ENCODE assay signal across 25 cellular contexts in the genomic region with DNA sequence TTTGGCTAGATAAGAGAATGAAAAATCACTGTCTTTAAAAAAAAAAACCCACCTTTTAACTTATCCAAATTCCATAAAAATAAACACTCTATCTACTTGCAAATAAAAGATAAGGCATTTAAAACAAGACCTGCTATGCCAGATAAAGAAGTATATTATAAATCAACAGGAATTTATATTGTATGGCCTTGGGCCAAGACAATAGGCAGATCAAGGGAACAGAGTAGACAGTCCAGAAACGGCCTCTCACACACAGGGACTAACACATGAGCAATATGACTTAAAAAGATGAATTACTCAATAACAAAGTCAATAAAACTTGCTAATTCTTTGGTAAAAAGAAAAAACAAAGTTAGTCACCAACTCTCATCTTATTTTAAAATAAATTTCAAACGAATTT.
"Had no signal": no experiment of that assay in that cellular context is flagged by ENCODE, and none has a peak within 500 bp of the region (broad histone marks: within the 10 kb centered on the region; RNA-seq: fewer than 3 reads in every experiment).

No MANE protein-coding gene starts in this region.

- H3K27me3 ChIP-seq: SJSA1 had no signal

- H3K9me3 Mint-ChIP-seq: activated CD4-positive, alpha-beta T cell treated with anti-CD3 and anti-CD28 coated beads, Interleukin-2, amount 10 ng/mL, durations not matched to agents 24 days and 14 days; activated naive CD4-positive, alpha-beta T cell treated with anti-CD3 and anti-CD28 coated beads, Interleukin-2, amount 50 U/mL, for 24 hours; activated T-cell treated with anti-CD3 and anti-CD28 coated beads, Interleukin-2, amount 50 U/mL, for 24 hours; activated T-helper 1 cell treated with anti-CD3 and anti-CD28 coated beads, Interleukin-12 subunit alpha, Interleukin-12 subunit beta, Interleukin-2, Interleukin-4 antibody, amounts not matched to agents 30 ng/mL and 10 ng/mL and 1 ng/mL, durations not matched to agents 14 hours and 24 hours and 36 hours; central memory CD8-positive, alpha-beta T cell had no signal

- H3K9me3 ChIP-seq: SJSA1 had no signal

- ATAC-seq: activated CD8-positive, alpha-beta memory T cell treated with anti-CD3 and anti-CD28 coated beads, Interleukin-2, amount 10 ng/mL, durations not matched to agents 7 days and 5 days; K562; T-helper 17 cell had no signal

- H3K36me3 ChIP-seq: SJSA1 had no signal

- H3K4me3 ChIP-seq: K562, SJSA1 had no signal

- H3K27ac Mint-ChIP-seq: activated B cell treated with CpG ODN at 0.5 μM for 24 hours; activated CD4-positive, alpha-beta T cell treated with anti-CD3 and anti-CD28 coated beads, Interleukin-2, amount 10 ng/mL, durations not matched to agents 24 days and 14 days; activated CD8-positive, alpha-beta memory T cell treated with anti-CD3 and anti-CD28 coated beads, Interleukin-2, amount 10 ng/mL, durations not matched to agents 7 days and 5 days; activated naive CD4-positive, alpha-beta T cell treated with anti-CD3 and anti-CD28 coated beads, Interleukin-2, amount 50 U/mL, for 24 hours; activated T-cell treated with anti-CD3 and anti-CD28 coated beads, Interleukin-2, amount 50 U/mL, for 24 hours; activated T-helper 1 cell treated with anti-CD3 and anti-CD28 coated beads, Interleukin-12 subunit alpha, Interleukin-12 subunit beta, Interleukin-2, Interleukin-4 antibody, amounts not matched to agents 30 ng/mL and 10 ng/mL and 1 ng/mL, durations not matched to agents 14 hours and 24 hours and 36 hours; brain; T-helper 17 cell had no signal

- H3K27me3 Mint-ChIP-seq: activated B cell treated with CpG ODN at 0.5 μM for 24 hours; activated CD4-positive, alpha-beta T cell treated with anti-CD3 and anti-CD28 coated beads, Interleukin-2, amount 10 ng/mL, durations not matched to agents 24 days and 14 days; activated CD8-positive, alpha-beta memory T cell treated with anti-CD3 and anti-CD28 coated beads, Interleukin-2, amount 10 ng/mL, durations not matched to agents 7 days and 5 days; activated naive CD4-positive, alpha-beta T cell treated with anti-CD3 and anti-CD28 coated beads, Interleukin-2, amount 50 U/mL, for 24 hours; activated T-cell treated with anti-CD3 and anti-CD28 coated beads, Interleukin-2, amount 50 U/mL, for 24 hours; brain; central memory CD8-positive, alpha-beta T cell had no signal

- H3K4me3 Mint-ChIP-seq: activated B cell treated with CpG ODN at 0.5 μM for 24 hours; activated CD4-positive, alpha-beta T cell treated with anti-CD3 and anti-CD28 coated beads, Interleukin-2, amount 10 ng/mL, durations not matched to agents 24 days and 14 days; activated CD8-positive, alpha-beta memory T cell treated with anti-CD3 and anti-CD28 coated beads, Interleukin-2, amount 10 ng/mL, durations not matched to agents 7 days and 5 days; activated naive CD4-positive, alpha-beta T cell treated with anti-CD3 and anti-CD28 coated beads, Interleukin-2, amount 50 U/mL, for 24 hours; activated T-cell treated with anti-CD3 and anti-CD28 coated beads, Interleukin-2, amount 50 U/mL, for 24 hours; activated T-helper 1 cell treated with anti-CD3 and anti-CD28 coated beads, Interleukin-12 subunit alpha, Interleukin-12 subunit beta, Interleukin-2, Interleukin-4 antibody, amounts not matched to agents 30 ng/mL and 10 ng/mL and 1 ng/mL, durations not matched to agents 14 hours and 24 hours and 36 hours; brain; central memory CD8-positive, alpha-beta T cell; T-helper 17 cell had no signal

- H3K36me3 Mint-ChIP-seq: activated CD8-positive, alpha-beta memory T cell treated with anti-CD3 and anti-CD28 coated beads, Interleukin-2, amount 10 ng/mL, durations not matched to agents 7 days and 5 days had no signal

- DNase-seq: activated B cell treated with CpG ODN at 0.5 μM for 24 hours; activated CD4-positive, alpha-beta T cell treated with anti-CD3 and anti-CD28 coated beads for 1 hour; activated CD4-positive, alpha-beta T cell treated with anti-CD3 and anti-CD28 coated beads, Interleukin-2, amount 10 ng/mL, durations not matched to agents 24 days and 14 days; activated CD4-positive, alpha-beta T cell treated with anti-CD3 and anti-CD28 coated beads, Interleukin-2, amount 50 U/mL, for 48 hours; activated CD8-positive, alpha-beta memory T cell treated with anti-CD3 and anti-CD28 coated beads, Interleukin-2, amount 10 ng/mL, durations not matched to agents 7 days and 5 days; activated effector memory CD4-positive, alpha-beta T cell treated with Interleukin-2 at 50 U/mL for 16 hours; activated naive CD4-positive, alpha-beta T cell; activated T-cell treated with anti-CD3 and anti-CD28 coated beads, Interleukin-2, amount 50 U/mL, for 24 hours; amygdala; NCI-H1092; NCI-H1417; NCI-H2029; NCI-H2107; NCI-H2171 treated with DMSO at 0.1 percent for 48 hours; NCI-H446; NCI-H524; SHP77; T-helper 17 cell; T-helper 9 cell had no signal

- H3K4me1 Mint-ChIP-seq: activated B cell treated with CpG ODN at 0.5 μM for 24 hours; activated CD4-positive, alpha-beta T cell treated with anti-CD3 and anti-CD28 coated beads, Interleukin-2, amount 10 ng/mL, durations not matched to agents 24 days and 14 days; activated CD8-positive, alpha-beta memory T cell treated with anti-CD3 and anti-CD28 coated beads, Interleukin-2, amount 10 ng/mL, durations not matched to agents 7 days and 5 days; activated naive CD4-positive, alpha-beta T cell treated with anti-CD3 and anti-CD28 coated beads, Interleukin-2, amount 50 U/mL, for 24 hours; brain; central memory CD8-positive, alpha-beta T cell; T-helper 17 cell had no signal

- H3K27ac ChIP-seq: SJSA1 had no signal
